In genomic region chr1:161307892-161308638, GRCh38 we compare ENCODE assay signal across 1 cellular context.
A peak's percentile ranks its signal among the peaks of the same experiment; 100 is the strongest.
TF ChIP-seq lines count a peak whose summit lies in the region.

No MANE protein-coding gene starts in this region.

TF ChIP-seq in HepG2, 621 proteins besides CTCF, POLR2A, EP300 and RAD21:
- TF ChIP-seq ZSCAN31 (CRISPR knock-in tag; IDR thresholded peaks at IDR 0.05; ENCODE audit: low read depth), result no peak
- TF ChIP-seq ZNF703 (CRISPR knock-in tag; IDR thresholded peaks at IDR 0.05; ENCODE audit: borderline replicate concordance), result no peak
- no peak for TF ChIP-seq SOX13 (IDR thresholded peaks at IDR 0.05)
- TF ChIP-seq SOX13 (CRISPR knock-in tag; conservative IDR thresholded peaks at IDR 0.05 in 1 of 2, IDR thresholded peaks at IDR 0.05 in 1 of 2), result peak in 1 of 2 experiments; percentile 34; a peak in 1 of 4 replicates
- TF ChIP-seq PATZ1 (CRISPR knock-in tag; IDR thresholded peaks at IDR 0.05), result peak; percentile 65
